In the genomic region with DNA sequence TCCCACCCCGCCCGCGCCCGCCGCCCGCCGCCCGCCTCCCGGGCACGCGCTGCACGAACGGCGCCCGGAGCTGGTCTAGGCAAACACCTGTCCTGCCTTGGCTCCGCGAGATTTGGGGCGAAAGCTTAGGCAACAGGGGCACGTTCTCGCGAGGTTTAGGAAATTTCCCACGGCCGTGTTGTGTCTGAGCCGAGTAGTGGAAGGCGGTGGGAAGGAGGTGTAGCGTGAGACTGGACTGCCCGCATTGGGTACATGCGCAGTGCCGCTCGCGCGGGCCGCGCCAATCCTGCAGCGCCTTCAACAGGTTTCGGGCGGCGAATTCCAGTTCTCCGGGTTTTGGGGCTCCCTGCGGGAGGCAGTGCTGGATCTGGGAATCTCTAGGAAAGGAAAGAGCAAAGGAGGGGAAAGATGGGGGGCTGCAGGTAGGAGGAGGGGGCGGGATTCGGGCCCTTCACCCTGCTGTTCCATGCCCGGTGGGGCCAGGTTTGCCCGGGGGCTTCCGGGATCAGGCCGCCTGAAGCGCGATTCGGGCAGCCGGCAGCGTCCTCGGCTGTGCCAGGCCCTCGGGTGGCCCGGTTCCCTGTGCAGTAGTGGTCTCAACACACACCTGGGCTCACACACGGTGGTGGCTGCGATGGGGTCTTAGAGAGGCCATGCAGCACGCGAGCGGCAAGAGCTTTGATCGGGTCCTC, we compare ENCODE assay signal across 8 cellular contexts. TPM values are rescaled to one million over a fixed set of nuclear protein-coding genes. Genes with fewer than 3 reads are reported as not detected.
DNase-seq lines count a peak whose midpoint lies in the region; ATAC-seq and TF ChIP-seq lines count a peak whose summit lies in the region.

No MANE protein-coding gene starts in this region.

- peak overlapping the region; percentile 100 for H3K27ac Mint-ChIP-seq in activated naive CD4-positive, alpha-beta T cell treated with anti-CD3 and anti-CD28 coated beads, Interleukin-2, amount 10 ng/mL, durations not matched to agents 7 days and 5 days

- no peaks in the 10 kb centered on the region for H3K36me3 ChIP-seq in GM06990 (ENCODE audit: control insufficient read depth, insufficient read depth, low read length)
- H3K36me3 ChIP-seq in SJSA1, result no peaks in the 10 kb centered on the region
- H3K36me3 ChIP-seq in gastroesophageal sphincter, result no peaks in the 10 kb centered on the region
- H3K36me3 ChIP-seq in neutrophil, result no peaks in the 10 kb centered on the region

- H3K4me1 ChIP-seq in SJSA1 (replicated peaks) (0 out of 2 replicates have a peak, but pooled peaks cover 4% of the 10 kb centered on the region), gastroesophageal sphincter (peaks cover 0 to 40% (median 4%) of the 10 kb centered on the region in 3 donors), neutrophil (ENCODE audit: control insufficient read depth in 1 of 2, insufficient read depth in 1 of 2, low read depth in 1 of 2, low read length in 1 of 2) (peaks cover 50 to 56% of the 10 kb centered on the region in 2 experiments)

- H3K9me3 Mint-ChIP-seq in activated naive CD4-positive, alpha-beta T cell treated with anti-CD3 and anti-CD28 coated beads, Interleukin-2, amount 10 ng/mL, durations not matched to agents 7 days and 5 days, result peaks cover 20% of the 10 kb centered on the region

- peak overlapping the region; percentile 88 for H3K27ac ChIP-seq in SJSA1
- H3K27ac ChIP-seq in gastroesophageal sphincter, result peak overlapping the region; percentile 93 to 99 (median 94)
- peak overlapping the region; percentile 99 for H3K27ac ChIP-seq in neutrophil
- peak overlapping the region; percentile 94 for H3K27ac ChIP-seq in substantia nigra (ENCODE audit: low read depth, low read length, poor library complexity, severe bottlenecking)

- peaks cover 16% of the 10 kb centered on the region for H3K36me3 Mint-ChIP-seq in activated naive CD4-positive, alpha-beta T cell treated with anti-CD3 and anti-CD28 coated beads, Interleukin-2, amount 10 ng/mL, durations not matched to agents 7 days and 5 days

- ATAC-seq in gastroesophageal sphincter, result peak; percentile 91

- peaks cover 35% of the 10 kb centered on the region for H3K4me1 Mint-ChIP-seq in activated naive CD4-positive, alpha-beta T cell treated with anti-CD3 and anti-CD28 coated beads, Interleukin-2, amount 10 ng/mL, durations not matched to agents 7 days and 5 days

- H3K9me3 ChIP-seq in SJSA1 (replicated peaks), result no peaks in the 10 kb centered on the region
- H3K9me3 ChIP-seq in gastroesophageal sphincter, result peaks cover 0 to 12% (median 0%) of the 10 kb centered on the region in 3 donors
- H3K9me3 ChIP-seq in neutrophil, result peaks cover 4% of the 10 kb centered on the region

- H3K27me3 Mint-ChIP-seq in activated naive CD4-positive, alpha-beta T cell treated with anti-CD3 and anti-CD28 coated beads, Interleukin-2, amount 10 ng/mL, durations not matched to agents 7 days and 5 days, result peaks cover 4% of the 10 kb centered on the region

- TF ChIP-seq EP300 in gastroesophageal sphincter (IDR thresholded peaks at IDR 0.05), result no peak

- 2% methylated on average over 13 of the region's 60 CpGs; no CpG with 5 or more reads in 1 of the 2 donors for WGBS in gastroesophageal sphincter (ENCODE audit: low coverage in 1 of 2), 2 donors

- peak; percentile 58 for TF ChIP-seq CTCF in GM06990 (IDR thresholded peaks at IDR 0.05; ENCODE audit: insufficient read depth, low read length, poor library complexity, severe bottlenecking)
- no peak for TF ChIP-seq CTCF in HFF-Myc (IDR thresholded peaks at IDR 0.05; ENCODE audit: low read depth, low read length, missing control alignments)
- TF ChIP-seq CTCF in gastroesophageal sphincter (IDR thresholded peaks at IDR 0.05), result peak in 2 of 4 experiments; percentile 6 to 44
- TF ChIP-seq CTCF in neutrophil (IDR thresholded peaks at IDR 0.05), result peak; percentile 71

- H3K4me3 ChIP-seq in GM06990 (replicated peaks; ENCODE audit: low read depth, low read length), result peak overlapping the region; percentile 71
- H3K4me3 ChIP-seq in HFF-Myc (replicated peaks; ENCODE audit: low read depth, low read length), result peak overlapping the region; percentile 94
- H3K4me3 ChIP-seq in SJSA1, result peak overlapping the region; percentile 54
- H3K4me3 ChIP-seq in gastroesophageal sphincter, result peak overlapping the region; percentile 68 to 95
- peak overlapping the region; percentile 80 to 96 for H3K4me3 ChIP-seq in neutrophil (ENCODE audit: low read depth in 1 of 2, low read length in 1 of 2)

- peak overlapping the region; percentile 100 for H3K4me3 Mint-ChIP-seq in activated naive CD4-positive, alpha-beta T cell treated with anti-CD3 and anti-CD28 coated beads, Interleukin-2, amount 10 ng/mL, durations not matched to agents 7 days and 5 days

- CTCF ChIA-PET in activated naive CD4-positive, alpha-beta T cell treated with anti-CD3 and anti-CD28 coated beads, Interleukin-2, amount 10 ng/mL, durations not matched to agents 7 days and 5 days (lab: Charles Lee), result interaction anchor here (0.6 to 2.0 kb wide), 17 partner anchors 8 to 290 kb away, joined by 3 to 12 read pairs (median 4); no protein-coding TSS in a partner anchor

- no peaks in the 10 kb centered on the region for H3K27me3 ChIP-seq in GM06990 (replicated peaks; ENCODE audit: control insufficient read depth, insufficient read depth, low read length)
- no peaks in the 10 kb centered on the region for H3K27me3 ChIP-seq in SJSA1 (replicated peaks)
- H3K27me3 ChIP-seq in gastroesophageal sphincter, result no peaks in the 10 kb centered on the region
- H3K27me3 ChIP-seq in neutrophil, result no peaks in the 10 kb centered on the region

- DNase-seq in GM06990 (ENCODE audit: extremely low read depth, insufficient read length) (peak; percentile 94), HFF-Myc (ENCODE audit: extremely low read depth, low read depth) (peak; percentile 99), MV-4-11 (lab: John Stamatoyannopoulos, UW) (peak; percentile 99), SJSA1 (ENCODE audit: low read depth in 1 of 2, low spot score in 2 of 2) (peak; percentile 84 to 95), substantia nigra (lab: John Stamatoyannopoulos, UW) (peak; percentile 77 to 98 (median 92))
- peak; percentile 100 for DNase-seq in activated naive CD4-positive, alpha-beta T cell treated with anti-CD3 and anti-CD28 coated beads, Interleukin-2, amount 10 ng/mL, durations not matched to agents 7 days and 5 days

- no peak for TF ChIP-seq POLR2A in gastroesophageal sphincter (IDR thresholded peaks at IDR 0.05)

RNA-seq across cellular contexts. Expression of a gene that starts 1.2 kb away (rescaled TPM):
- total RNA-seq in SJSA1 (2014; rRNA removed; shearing (Covaris generic)), result 34.5 and 96.6 TPM in 2 replicates
- 100 to 1,000 TPM in 1 of 4 donors, 10 to 100 TPM in 3; 49.5 to 128 (median 77.6) TPM for total RNA-seq in gastroesophageal sphincter

Comparison
In these comparisons a context has a peak if more than half of its experiments do, and no peak if none do; other contexts are left out.
1. Peak in every context shown above with its lines: DNase-seq, ATAC-seq, H3K4me3 ChIP-seq and H3K27ac ChIP-seq.